ENCODE assay signal across 19 cellular contexts in genomic region chr3:23601020-23601822, GRCh38.
A peak's percentile ranks its signal among the peaks of the same experiment; 100 is the strongest.
DNase-seq lines count a peak whose midpoint lies in the region; ATAC-seq, FAIRE-seq and TF ChIP-seq lines count a peak whose summit lies in the region.
"Had no signal": no experiment of that assay in that cellular context is flagged by ENCODE, and none has a peak within 500 bp of the region (broad histone marks: within the 10 kb centered on the region; RNA-seq: fewer than 3 reads in every experiment).

No MANE protein-coding gene starts in this region.

- H3K36me3 ChIP-seq in BLaER1, result peaks cover 7% of the 10 kb centered on the region; the same call in 1 of the 2 replicates
- H3K36me3 ChIP-seq in PC-9 (ENCODE audit: low read depth), result no peaks in the 10 kb centered on the region
- no peaks in the 10 kb centered on the region for H3K36me3 ChIP-seq in endothelial cell of umbilical vein (ENCODE audit: control insufficient read depth in 2 of 2, extremely low read depth in 1 of 2, insufficient read depth in 2 of 2, low read length in 2 of 2)
- H3K36me3 ChIP-seq: Peyer's patch had no signal

- DNase-seq in PC-9 (no peak), endothelial cell of umbilical vein (ENCODE audit: low read depth, low spot score) (no peak), pons (ENCODE audit: low spot score) (peak; percentile 19), NCI-H128 (lab: John Stamatoyannopoulos, UW; ENCODE audit: unreplicated experiment) (no peak), dorsolateral prefrontal cortex (no peak), Calu3 (no peak)
- DNase-seq: activated CD4-positive, alpha-beta T cell treated with anti-CD3 and anti-CD28 coated beads, Interleukin-2, amount 10 ng/mL, durations not matched to agents 7 days and 5 days; activated naive CD8-positive, alpha-beta T cell treated with anti-CD3 and anti-CD28 coated beads, Interleukin-2, amount 50 U/mL, for 24 hours; activated T-cell treated with anti-CD3 and anti-CD28 coated beads, Interleukin-2, amount 50 U/mL, for 24 hours; AML-193; EL; NCI-H1092; NCI-H446; Peyer's patch; stimulated activated CD4-positive, alpha-beta T cell treated with anti-CD3 and anti-CD28 coated beads, Interleukin-12 subunit alpha, Interleukin-12 subunit beta, amount 100 ng/mL, for 4 hours had no signal

- no peak for ATAC-seq in HG03457 (IDR thresholded peaks at IDR 0.05; ENCODE audit: unreplicated experiment)
- ATAC-seq: activated naive CD8-positive, alpha-beta T cell treated with anti-CD3 and anti-CD28 coated beads, Interleukin-2, amount 50 U/mL, for 24 hours had no signal

- H3K27ac ChIP-seq in BLaER1, result no peak overlapping the region
- H3K27ac ChIP-seq in PC-9, result peak overlapping the region; percentile 79
- no peak overlapping the region for H3K27ac ChIP-seq in endothelial cell of umbilical vein (ENCODE audit: insufficient read depth, low read depth, low read length)
- peak overlapping the region in 2 of 59 donors; percentile 5 to 41 for H3K27ac ChIP-seq in dorsolateral prefrontal cortex
- H3K27ac ChIP-seq: coronary artery, Peyer's patch had no signal

- no peaks in the 10 kb centered on the region for H3K27me3 ChIP-seq in BLaER1
- no peaks in the 10 kb centered on the region for H3K27me3 ChIP-seq in PC-9 (ENCODE audit: insufficient read depth, low read depth)
- no peaks in the 10 kb centered on the region for H3K27me3 ChIP-seq in endothelial cell of umbilical vein (ENCODE audit: control insufficient read depth in 2 of 2, insufficient read depth in 2 of 2, low read length in 2 of 2)
- H3K27me3 ChIP-seq in dorsolateral prefrontal cortex, result no peaks in the 10 kb centered on the region
- H3K27me3 ChIP-seq: Peyer's patch had no signal

- H3K27me3 Mint-ChIP-seq in Calu3 (ENCODE audit: unreplicated experiment), result peaks cover 8% of the 10 kb centered on the region
- H3K27me3 Mint-ChIP-seq: activated CD4-positive, alpha-beta T cell treated with anti-CD3 and anti-CD28 coated beads, Interleukin-2, amount 10 ng/mL, durations not matched to agents 7 days and 5 days; activated naive CD8-positive, alpha-beta T cell treated with anti-CD3 and anti-CD28 coated beads, Interleukin-2, amount 50 U/mL, for 24 hours; activated T-cell treated with anti-CD3 and anti-CD28 coated beads, Interleukin-2, amount 50 U/mL, for 24 hours had no signal

- H2AFZ ChIP-seq in PC-9, result no peak overlapping the region
- H2AFZ ChIP-seq in endothelial cell of umbilical vein (ENCODE audit: low read depth, low read length), result no peak overlapping the region

- TF ChIP-seq POLR2A in endothelial cell of umbilical vein (IDR thresholded peaks at IDR 0.05; ENCODE audit: low read depth, low read length), result no peak

- FAIRE-seq in endothelial cell of umbilical vein (lab: Jason Lieb, UNC), result peak; percentile 59
- FAIRE-seq: GM12892 had no signal

- H3K4me3 Mint-ChIP-seq in Calu3 (ENCODE audit: low read depth, unreplicated experiment), result no peak overlapping the region
- H3K4me3 Mint-ChIP-seq: activated CD4-positive, alpha-beta T cell treated with anti-CD3 and anti-CD28 coated beads, Interleukin-2, amount 10 ng/mL, durations not matched to agents 7 days and 5 days; activated naive CD8-positive, alpha-beta T cell treated with anti-CD3 and anti-CD28 coated beads, Interleukin-2, amount 50 U/mL, for 24 hours; activated T-cell treated with anti-CD3 and anti-CD28 coated beads, Interleukin-2, amount 50 U/mL, for 24 hours had no signal

- dilution Hi-C loops in endothelial cell of umbilical vein (cut with MboI; ENCODE audit: extremely low pct_ligation_motif_present, low sequenced_read_pairs), result no loop called here

- H3K4me2 ChIP-seq in BLaER1 (peak overlapping the region; percentile 40), PC-9 (peak overlapping the region; percentile 56), endothelial cell of umbilical vein (ENCODE audit: insufficient read depth, low read length) (no peak overlapping the region)

- no peak overlapping the region for H3K4me3 ChIP-seq in BLaER1
- H3K4me3 ChIP-seq in PC-9, result no peak overlapping the region
- no peak overlapping the region for H3K4me3 ChIP-seq in endothelial cell of umbilical vein (replicated peaks in 1 of 3; ENCODE audit: insufficient read depth in 1 of 3, low read depth in 1 of 3, low read length in 3 of 3)
- peak overlapping the region in 2 of 59 donors; percentile 4 to 11 for H3K4me3 ChIP-seq in dorsolateral prefrontal cortex
- H3K4me3 ChIP-seq: coronary artery, Peyer's patch had no signal

- BruUV-seq in PC-9 (replicated peaks; lab: Mats Ljungman, UMichigan) (no TSS peak), endothelial cell of umbilical vein (replicated peaks; lab: Mats Ljungman, UMichigan) (no TSS peak), Calu3 (replicated peaks; lab: Mats Ljungman, UMichigan) (no TSS peak)

- peaks cover 15% of the 10 kb centered on the region for H3K4me1 ChIP-seq in BLaER1
- peaks cover 22% of the 10 kb centered on the region for H3K4me1 ChIP-seq in PC-9 (replicated peaks; ENCODE audit: insufficient read depth)
- no peaks in the 10 kb centered on the region for H3K4me1 ChIP-seq in endothelial cell of umbilical vein (ENCODE audit: control insufficient read depth, extremely low read depth, insufficient read depth, low read length)
- H3K4me1 ChIP-seq: Peyer's patch had no signal

- CTCF ChIA-PET in PC-9 (lab: Charles Lee) (no interaction called here), endothelial cell of umbilical vein (lab: Charles Lee) (no interaction called here), Calu3 (lab: Charles Lee) (no interaction called here)

- POLR2A ChIA-PET in PC-9 (lab: Charles Lee; ENCODE audit: unreplicated experiment), result interaction anchor here (0.5 kb wide), 1 partner anchor 474 kb away, joined by 3 read pairs; no protein-coding TSS in a partner anchor
- POLR2A ChIA-PET in endothelial cell of umbilical vein (lab: Charles Lee), result no interaction called here

- H3K27ac Mint-ChIP-seq in Calu3 (ENCODE audit: unreplicated experiment), result no peak overlapping the region
- H3K27ac Mint-ChIP-seq: activated CD4-positive, alpha-beta T cell treated with anti-CD3 and anti-CD28 coated beads, Interleukin-2, amount 10 ng/mL, durations not matched to agents 7 days and 5 days; activated naive CD8-positive, alpha-beta T cell treated with anti-CD3 and anti-CD28 coated beads, Interleukin-2, amount 50 U/mL, for 24 hours; activated T-cell treated with anti-CD3 and anti-CD28 coated beads, Interleukin-2, amount 50 U/mL, for 24 hours had no signal

- H4K20me1 ChIP-seq in BLaER1 (no peaks in the 10 kb centered on the region), PC-9 (ENCODE audit: insufficient read depth) (no peaks in the 10 kb centered on the region), endothelial cell of umbilical vein (replicated peaks; ENCODE audit: control insufficient read depth, extremely low read depth, insufficient read depth, low read length) (no peaks in the 10 kb centered on the region)

- no peaks in the 10 kb centered on the region for H3K79me2 ChIP-seq in PC-9 (ENCODE audit: low read depth)
- H3K79me2 ChIP-seq in endothelial cell of umbilical vein (ENCODE audit: control insufficient read depth, insufficient read depth, low read length), result no peaks in the 10 kb centered on the region

- H3F3A ChIP-seq in PC-9 (ENCODE audit: insufficient read depth, low read depth), result peaks cover 19% of the 10 kb centered on the region

- H3K9ac ChIP-seq in BLaER1 (no peak overlapping the region), endothelial cell of umbilical vein (replicated peaks; ENCODE audit: extremely low read depth, insufficient read depth, low read length) (no peak overlapping the region)

- intact Hi-C loops in PC-9 (cut with micrococcal nuclease; ENCODE audit: unreplicated experiment), result loop anchor here (5.0 kb wide), 1 partner anchor 86 kb away; no protein-coding TSS in a partner anchor
- intact Hi-C loops in endothelial cell of umbilical vein (cut with micrococcal nuclease), result no loop called here
- intact Hi-C loops in dorsolateral prefrontal cortex (cut with DNase I), result no loop called here
- intact Hi-C loops in Calu3 (cut with micrococcal nuclease; ENCODE audit: unreplicated experiment), result no loop called here

- H3K9me3 ChIP-seq in BLaER1, result peaks cover 11% of the 10 kb centered on the region
- H3K9me3 ChIP-seq in PC-9 (ENCODE audit: insufficient read depth, low read depth), result no peaks in the 10 kb centered on the region; the same call in 1 of the 2 replicates
- H3K9me3 ChIP-seq in endothelial cell of umbilical vein (replicated peaks; ENCODE audit: control insufficient read depth, insufficient read depth, low read length), result no peaks in the 10 kb centered on the region
- H3K9me3 ChIP-seq: Peyer's patch had no signal

- TF ChIP-seq CTCF in PC-9 (conservative IDR thresholded peaks at IDR 0.05) (no peak), endothelial cell of umbilical vein (IDR thresholded peaks at IDR 0.05; ENCODE audit: extremely low read depth in 1 of 2, insufficient read depth in 1 of 2, low read depth in 1 of 2, low read length in 2 of 2) (no peak), dorsolateral prefrontal cortex (IDR thresholded peaks at IDR 0.05 in 54 of 56, conservative IDR thresholded peaks at IDR 0.05 in 2 of 56; ENCODE audit: low read depth in 1 of 56, partially characterized antibody in 56 of 56) (no peak), Calu3 (IDR thresholded peaks at IDR 0.05; ENCODE audit: unreplicated experiment) (no peak)

- peaks cover 10% of the 10 kb centered on the region for H3K4me1 Mint-ChIP-seq in Calu3 (ENCODE audit: low read depth, unreplicated experiment)
- H3K4me1 Mint-ChIP-seq: activated CD4-positive, alpha-beta T cell treated with anti-CD3 and anti-CD28 coated beads, Interleukin-2, amount 10 ng/mL, durations not matched to agents 7 days and 5 days; activated naive CD8-positive, alpha-beta T cell treated with anti-CD3 and anti-CD28 coated beads, Interleukin-2, amount 50 U/mL, for 24 hours had no signal

- H3K9me1 ChIP-seq in endothelial cell of umbilical vein (replicated peaks; ENCODE audit: control insufficient read depth, extremely low read depth, insufficient read depth, low read length), result no peaks in the 10 kb centered on the region

- no peaks in the 10 kb centered on the region for H3K9me3 Mint-ChIP-seq in Calu3 (ENCODE audit: low read depth, unreplicated experiment)
- H3K9me3 Mint-ChIP-seq: activated T-cell treated with anti-CD3 and anti-CD28 coated beads, Interleukin-2, amount 50 U/mL, for 24 hours had no signal

- no peaks in the 10 kb centered on the region for H3K9me2 ChIP-seq in PC-9 (ENCODE audit: insufficient read depth)

- no peaks in the 10 kb centered on the region for H3K36me3 Mint-ChIP-seq in Calu3 (ENCODE audit: insufficient read depth, unreplicated experiment)

TF ChIP-seq in endothelial cell of umbilical vein, 7 proteins besides CTCF, POLR2A, EP300 and RAD21 (continues in another document):
- TF ChIP-seq POLR2AphosphoS5 (IDR thresholded peaks at IDR 0.05; ENCODE audit: insufficient read depth, low read depth, low read length), result no peak
- no peak for TF ChIP-seq MAX (IDR thresholded peaks at IDR 0.05; ENCODE audit: insufficient read depth, insufficient read length)
- no peak for TF ChIP-seq JUN (IDR thresholded peaks at IDR 0.05; ENCODE audit: borderline replicate concordance, insufficient read depth, insufficient read length, low read depth)
- TF ChIP-seq EZH2 (IDR thresholded peaks at IDR 0.05; ENCODE audit: borderline replicate concordance, low read depth, low read length, severe bottlenecking), result no peak
